In genomic region chr6:33694977-33695376, GRCh38 we compare ENCODE assay signal across 11 cellular contexts. TPM values are rescaled to one million over a fixed set of nuclear protein-coding genes. Genes with fewer than 3 reads are reported as not detected.
DNase-seq lines count a peak whose midpoint lies in the region; ATAC-seq and TF ChIP-seq lines count a peak whose summit lies in the region.
"Had no signal": no experiment of that assay in that cellular context is flagged by ENCODE, and none has a peak within 500 bp of the region (broad histone marks: within the 10 kb centered on the region; RNA-seq: fewer than 3 reads in every experiment).

No MANE protein-coding gene starts in this region.

- no peak for TF ChIP-seq RAD21 in HCT116 (IDR thresholded peaks at IDR 0.05; ENCODE audit: low read depth)

- H3K4me3 ChIP-seq in A673 (ENCODE audit: low read depth, low read length, poor library complexity, severe bottlenecking) (no peak overlapping the region), HCT116 (replicated peaks in 1 of 2; ENCODE audit: low read depth in 1 of 2, low read length in 2 of 2) (no peak overlapping the region)

- RAD21 ChIA-PET in HCT116 (lab: Charles Lee; ENCODE audit: low non-redundant PET in 1 of 2, low total read pairs in 2 of 2, uncharacterized antibody in 2 of 2, unreplicated experiment in 2 of 2), result no interaction called here

- CTCF ChIA-PET in A673 (lab: Charles Lee), result no interaction called here
- CTCF ChIA-PET in HCT116 (lab: Charles Lee), result no interaction called here
- CTCF ChIA-PET in MCF 10A (lab: Yijun Ruan, JAX), result interaction anchor here (0.5 to 2.9 kb wide), 7 partner anchors 12 to 363 kb away, joined by 3 to 15 read pairs (median 4); partner anchors contain the start of genes ITPR3 and UQCC2

- H3K36me3 Mint-ChIP-seq in MCF 10A (ENCODE audit: insufficient read depth, unreplicated experiment), result peaks cover 86% of the 10 kb centered on the region
- peaks cover 0 to 10% of the 10 kb centered on the region in 2 donors for H3K36me3 Mint-ChIP-seq in naive B cell

- no peak for TF ChIP-seq CTCF in A673 (conservative IDR thresholded peaks at IDR 0.05; ENCODE audit: low read depth, low read length)
- TF ChIP-seq CTCF in HCT116 (IDR thresholded peaks at IDR 0.05 in 2 of 3, conservative IDR thresholded peaks at IDR 0.05 in 1 of 3; ENCODE audit: borderline replicate concordance in 1 of 3, insufficient read depth in 1 of 3, low read depth in 2 of 3, low read length in 2 of 3), result no peak
- no peak for TF ChIP-seq CTCF in MCF 10A (IDR thresholded peaks at IDR 0.05; ENCODE audit: unreplicated experiment)

- BruUV-seq in A673 (replicated peaks; lab: Mats Ljungman, UMichigan), result no TSS peak
- BruUV-seq in HCT116 (replicated peaks; lab: Mats Ljungman, UMichigan), result no TSS peak
- BruUV-seq in MCF 10A (replicated peaks; lab: Mats Ljungman, UMichigan), result no TSS peak

- H3K27me3 ChIP-seq in A673 (replicated peaks; ENCODE audit: insufficient read depth, low read depth, low read length, poor library complexity), result no peaks in the 10 kb centered on the region
- H3K27me3 ChIP-seq in HCT116 (ENCODE audit: insufficient read depth, low read length), result no peaks in the 10 kb centered on the region

- H3K9me2 ChIP-seq in HCT116 (ENCODE audit: insufficient read depth), result no peaks in the 10 kb centered on the region

- DNase-seq in A673 (ENCODE audit: low spot score) (no peak), HCT116 (ENCODE audit: low read depth, low spot score) (no peak), MCF 10A (ENCODE audit: unreplicated experiment) (no peak), naive B cell (no peak), NCI-H2196 (lab: John Stamatoyannopoulos, UW; ENCODE audit: unreplicated experiment) (no peak), DMS79 treated with DMSO at 0.1 percent for 48 hours (lab: John Stamatoyannopoulos, UW) (no peak)
- DNase-seq: NCI-H526 had no signal

- no peaks in the 10 kb centered on the region for H3K9me3 ChIP-seq in A673 (ENCODE audit: low read depth, low read length, poor library complexity, severe bottlenecking)
- no peaks in the 10 kb centered on the region for H3K9me3 ChIP-seq in HCT116 (ENCODE audit: control insufficient read depth in 1 of 2, insufficient read depth in 1 of 2, low read depth in 1 of 2, low read length in 2 of 2)

- H3K36me3 ChIP-seq in A673 (ENCODE audit: insufficient read depth, low read length, poor library complexity, severe bottlenecking), result peaks cover 64% of the 10 kb centered on the region
- H3K36me3 ChIP-seq in HCT116 (ENCODE audit: control insufficient read depth in 1 of 2, insufficient read depth in 2 of 2, low read length in 2 of 2), result peaks cover 36 to 77% of the 10 kb centered on the region in 2 experiments

- no peaks in the 10 kb centered on the region for H4K20me1 ChIP-seq in HCT116 (ENCODE audit: insufficient read depth)

- H3K9me3 Mint-ChIP-seq in MCF 10A (ENCODE audit: unreplicated experiment) (no peaks in the 10 kb centered on the region), naive B cell (no peaks in the 10 kb centered on the region)
- H3K9me3 Mint-ChIP-seq: mesothelial cell of epicardium, type B pancreatic cell had no signal

- intact Hi-C loops in A673 (cut with micrococcal nuclease; ENCODE audit: unreplicated experiment), result no loop called here
- intact Hi-C loops in HCT116 (cut with micrococcal nuclease), result no loop called here
- intact Hi-C loops in MCF 10A (cut with micrococcal nuclease), result no loop called here

- H3K4me2 ChIP-seq in HCT116 (ENCODE audit: low read length), result no peak overlapping the region

- POLR2A ChIA-PET in A673 (lab: Charles Lee; ENCODE audit: low non-redundant PET), result no interaction called here
- POLR2A ChIA-PET in HCT116 (lab: Charles Lee), result interaction anchor here (1.8 kb wide), 1 partner anchor 16 kb away, joined by 5 read pairs; the partner anchor contains the start of gene UQCC2
- POLR2A ChIA-PET in MCF 10A (lab: Yijun Ruan, JAX), result interaction anchor here (1.0 to 2.0 kb wide), 6 partner anchors 16 to 277 kb away, joined by 3 to 9 read pairs (median 4); partner anchors contain the start of genes CUTA and ITPR3

- ATAC-seq in HCT116 (peak; percentile 15; the same call in 1 of the 2 replicates), naive B cell (ENCODE audit: low read depth in 2 of 2) (no peak), HG02885 (IDR thresholded peaks at IDR 0.05; ENCODE audit: poor library complexity, unreplicated experiment) (no peak), HG03432 (IDR thresholded peaks at IDR 0.05; ENCODE audit: unreplicated experiment) (no peak)

- no peak overlapping the region for H3K4me3 Mint-ChIP-seq in MCF 10A (ENCODE audit: unreplicated experiment)
- peak overlapping the region in 6 of 8 donors; percentile 43 to 89 (median 72) for H3K4me3 Mint-ChIP-seq in naive B cell
- H3K4me3 Mint-ChIP-seq: mesothelial cell of epicardium, type B pancreatic cell had no signal

- no peak overlapping the region for H3K9ac ChIP-seq in HCT116 (ENCODE audit: low read length)

- H3K79me2 ChIP-seq in HCT116 (ENCODE audit: insufficient read depth, low read length), result peaks cover 3% of the 10 kb centered on the region; the same call in 1 of the 2 replicates

- H2AFZ ChIP-seq in HCT116 (ENCODE audit: low read depth, low read length, poor library complexity, severe bottlenecking), result no peak overlapping the region

- H3K4me1 Mint-ChIP-seq in MCF 10A (ENCODE audit: insufficient read depth, unreplicated experiment), result peaks cover 8% of the 10 kb centered on the region
- peaks cover 49 to 84% (median 73%) of the 10 kb centered on the region in 3 donors for H3K4me1 Mint-ChIP-seq in naive B cell

- no peaks in the 10 kb centered on the region for H3K27me3 Mint-ChIP-seq in MCF 10A (ENCODE audit: insufficient read depth, unreplicated experiment)
- no peaks in the 10 kb centered on the region for H3K27me3 Mint-ChIP-seq in naive B cell
- H3K27me3 Mint-ChIP-seq: type B pancreatic cell had no signal

- no peak for TF ChIP-seq POLR2A in HCT116 (IDR thresholded peaks at IDR 0.05; ENCODE audit: borderline replicate concordance, extremely low read depth, insufficient read depth, insufficient read length)

- H3K27ac Mint-ChIP-seq in MCF 10A (ENCODE audit: low read depth, unreplicated experiment), result peak overlapping the region; percentile 70
- peak overlapping the region; percentile 94 to 98 (median 96) for H3K27ac Mint-ChIP-seq in naive B cell
- H3K27ac Mint-ChIP-seq: mesothelial cell of epicardium had no signal

- H3K27ac ChIP-seq in A673 (ENCODE audit: low read depth, low read length, poor library complexity, severe bottlenecking) (peak overlapping the region; percentile 89), HCT116 (ENCODE audit: low read depth, low read length) (no peak overlapping the region)

- peaks cover 62% of the 10 kb centered on the region for H3K4me1 ChIP-seq in A673 (ENCODE audit: insufficient read depth, low read length, poor library complexity, severe bottlenecking)
- H3K4me1 ChIP-seq in HCT116 (ENCODE audit: control insufficient read depth in 1 of 2, insufficient read depth in 2 of 2, low read length in 2 of 2), result peaks cover 4 to 5% of the 10 kb centered on the region in 2 experiments; a peak in 2 of 4 replicates

TF ChIP-seq in HCT116, 20 proteins besides CTCF, POLR2A, EP300 and RAD21:
- no peak for TF ChIP-seq MAX (IDR thresholded peaks at IDR 0.05)
- TF ChIP-seq JUND (IDR thresholded peaks at IDR 0.05), result no peak
- no peak for TF ChIP-seq SP1 (IDR thresholded peaks at IDR 0.05; ENCODE audit: low read depth)
- no peak for TF ChIP-seq ATF3 (IDR thresholded peaks at IDR 0.05)
- no peak for TF ChIP-seq ZBTB33 (IDR thresholded peaks at IDR 0.05; ENCODE audit: extremely low read depth, insufficient replicate concordance, low read length)
- TF ChIP-seq ZFX (IDR thresholded peaks at IDR 0.05), result no peak
- TF ChIP-seq CEBPB (IDR thresholded peaks at IDR 0.05; ENCODE audit: low read depth), result no peak
- no peak for TF ChIP-seq SIN3A (IDR thresholded peaks at IDR 0.05; ENCODE audit: low read depth)
- no peak for TF ChIP-seq EGR1 (IDR thresholded peaks at IDR 0.05; ENCODE audit: low read depth)
- TF ChIP-seq SRF (IDR thresholded peaks at IDR 0.05; ENCODE audit: low read depth), result no peak
- TF ChIP-seq YY1 (IDR thresholded peaks at IDR 0.05; ENCODE audit: extremely low read depth, insufficient replicate concordance, low read depth, low read length), result no peak
- no peak for TF ChIP-seq CBX3 (IDR thresholded peaks at IDR 0.05; ENCODE audit: low read depth)

RNA-seq across cellular contexts. Expression of gene UQCC2, which starts 16.5 kb away (rescaled TPM):
- total RNA-seq in A673 (2021) (122 and 124 TPM in 2 replicates), HCT116 (2021; ENCODE audit: unreplicated experiment) (95.1 TPM), MCF 10A (2022) (122 and 147 TPM in 2 replicates)
- 128 and 169 TPM in 2 replicates for polyA plus RNA-seq in HCT116 (2012)
- 10 to 100 TPM; 29.4 to 53.0 (median 44.4) TPM for polyA plus RNA-seq in naive B cell (ENCODE audit: low read depth in 6 of 6)

RNA-seq across cellular contexts. Expression of gene IP6K3, which starts 51.7 kb away (rescaled TPM):
- total RNA-seq in A673 (2021) (not detected in 2 replicates), HCT116 (2021; ENCODE audit: unreplicated experiment) (not detected), MCF 10A (2022) (0.25 and 1.7 TPM in 2 replicates)
- 0.02 TPM in 1 of 2 replicates, not detected in the other for polyA plus RNA-seq in HCT116 (2012)
- not detected for polyA plus RNA-seq in naive B cell (ENCODE audit: low read depth in 6 of 6)
